19 cellular contexts compared by ENCODE assay signal in the genomic region with DNA sequence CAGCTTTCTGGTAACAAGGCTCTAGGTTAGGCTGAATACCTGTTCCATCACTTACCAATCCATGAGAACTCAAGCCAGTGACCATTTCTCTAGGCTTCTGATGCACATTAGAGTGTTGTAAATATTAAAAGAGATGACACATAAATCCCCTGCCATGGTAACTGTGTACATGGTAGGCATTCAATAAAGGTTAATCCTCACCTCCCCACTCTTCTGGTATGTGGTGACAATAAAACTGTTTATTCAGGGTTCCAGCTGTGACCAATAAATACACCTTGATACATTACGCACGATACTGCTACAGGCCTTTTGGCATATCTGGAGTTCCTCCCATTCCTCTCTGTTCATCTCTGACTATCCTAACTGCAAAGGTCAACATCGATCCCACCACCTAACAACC.
"Had no signal": no experiment of that assay in that cellular context is flagged by ENCODE, and none has a peak within 500 bp of the region (broad histone marks: within the 10 kb centered on the region; RNA-seq: fewer than 3 reads in every experiment).

No MANE protein-coding gene starts in this region.

- H3K36me3 Mint-ChIP-seq: natural killer cell treated with Interleukin-12 subunit alpha and Interleukin-12 subunit beta and Interleukin-15 and Interleukin-18, amount 100 ng/mL, for 72 hours had no signal

- H3K27ac Mint-ChIP-seq: activated CD4-positive, alpha-beta T cell treated with anti-CD3 and anti-CD28 coated beads, Interleukin-2, amount 10 ng/mL, durations not matched to agents 7 days and 5 days; activated naive CD4-positive, alpha-beta T cell treated with anti-CD3 and anti-CD28 coated beads, Interleukin-2, amount 50 U/mL, for 24 hours; natural killer cell treated with Interleukin-12 subunit alpha and Interleukin-12 subunit beta and Interleukin-15 and Interleukin-18, amount 100 ng/mL, for 72 hours had no signal

- H3K27me3 ChIP-seq: gastroesophageal sphincter, heart left ventricle, testis, upper lobe of left lung had no signal

- DNase-seq: activated CD4-positive, alpha-beta T cell treated with anti-CD3 and anti-CD28 coated beads, Interleukin-2, amount 10 ng/mL, durations not matched to agents 7 days and 5 days; activated CD8-positive, alpha-beta memory T cell treated with anti-CD3 and anti-CD28 coated beads for 24 hours; activated CD8-positive, alpha-beta memory T cell treated with anti-CD3 and anti-CD28 coated beads, Interleukin-2, amount 50 U/mL, for 48 hours; activated gamma-delta T cell; effector CD4-positive, alpha-beta T cell; heart left ventricle; lower lobe of right lung; stimulated activated CD4-positive, alpha-beta T cell treated with anti-CD3 and anti-CD28 coated beads, Interleukin-4, amount 100 ng/mL, for 1 hour; stimulated activated naive CD8-positive, alpha-beta T cell treated with anti-CD3 and anti-CD28 coated beads, Interleukin-15, amount 100 ng/mL, for 72 hours; testis; upper lobe of left lung had no signal

- H3K4me3 ChIP-seq: gastroesophageal sphincter, heart left ventricle, lower lobe of right lung, smooth muscle cell, testis, upper lobe of left lung had no signal

- H3K9me3 ChIP-seq: gastroesophageal sphincter, heart left ventricle, lower lobe of right lung, testis, upper lobe of left lung had no signal

- H3K9me3 Mint-ChIP-seq: activated naive CD4-positive, alpha-beta T cell treated with anti-CD3 and anti-CD28 coated beads, Interleukin-2, amount 50 U/mL, for 24 hours; natural killer cell treated with Interleukin-12 subunit alpha and Interleukin-12 subunit beta and Interleukin-15 and Interleukin-18, amount 100 ng/mL, for 72 hours had no signal

- ATAC-seq: activated CD4-positive, CD25-positive, alpha-beta regulatory T cell treated with anti-CD3 and anti-CD28 coated beads, Interleukin-2, amount 50 U/mL, for 24 hours; esophagus mucosa; gastroesophageal sphincter; heart left ventricle; lower lobe of right lung; natural killer cell treated with Interleukin-12 subunit alpha and Interleukin-12 subunit beta and Interleukin-15 and Interleukin-18, amount 100 ng/mL, for 72 hours; sciatic nerve; stimulated activated naive CD8-positive, alpha-beta T cell treated with anti-CD3 and anti-CD28 coated beads, Interleukin-15, amount 100 ng/mL, for 72 hours had no signal

- H3K4me3 Mint-ChIP-seq: activated CD4-positive, alpha-beta T cell treated with anti-CD3 and anti-CD28 coated beads, Interleukin-2, amount 10 ng/mL, durations not matched to agents 7 days and 5 days; activated naive CD4-positive, alpha-beta T cell treated with anti-CD3 and anti-CD28 coated beads, Interleukin-2, amount 50 U/mL, for 24 hours; natural killer cell treated with Interleukin-12 subunit alpha and Interleukin-12 subunit beta and Interleukin-15 and Interleukin-18, amount 100 ng/mL, for 72 hours; stimulated activated naive CD8-positive, alpha-beta T cell treated with anti-CD3 and anti-CD28 coated beads, Interleukin-15, amount 100 ng/mL, for 72 hours had no signal

- H3K4me1 ChIP-seq: parathyroid adenoma had no signal

- H3K27me3 Mint-ChIP-seq: activated CD4-positive, alpha-beta T cell treated with anti-CD3 and anti-CD28 coated beads, Interleukin-2, amount 10 ng/mL, durations not matched to agents 7 days and 5 days; activated naive CD4-positive, alpha-beta T cell treated with anti-CD3 and anti-CD28 coated beads, Interleukin-2, amount 50 U/mL, for 24 hours; natural killer cell treated with Interleukin-12 subunit alpha and Interleukin-12 subunit beta and Interleukin-15 and Interleukin-18, amount 100 ng/mL, for 72 hours; stimulated activated naive CD8-positive, alpha-beta T cell treated with anti-CD3 and anti-CD28 coated beads, Interleukin-15, amount 100 ng/mL, for 72 hours had no signal

- H3K36me3 ChIP-seq: gastroesophageal sphincter, heart left ventricle, lower lobe of right lung, upper lobe of left lung had no signal

- H3K27ac ChIP-seq: gastroesophageal sphincter, heart left ventricle, lower lobe of right lung, parathyroid adenoma, testis, upper lobe of left lung had no signal
